20 cellular contexts compared by ENCODE assay signal in the genomic region with DNA sequence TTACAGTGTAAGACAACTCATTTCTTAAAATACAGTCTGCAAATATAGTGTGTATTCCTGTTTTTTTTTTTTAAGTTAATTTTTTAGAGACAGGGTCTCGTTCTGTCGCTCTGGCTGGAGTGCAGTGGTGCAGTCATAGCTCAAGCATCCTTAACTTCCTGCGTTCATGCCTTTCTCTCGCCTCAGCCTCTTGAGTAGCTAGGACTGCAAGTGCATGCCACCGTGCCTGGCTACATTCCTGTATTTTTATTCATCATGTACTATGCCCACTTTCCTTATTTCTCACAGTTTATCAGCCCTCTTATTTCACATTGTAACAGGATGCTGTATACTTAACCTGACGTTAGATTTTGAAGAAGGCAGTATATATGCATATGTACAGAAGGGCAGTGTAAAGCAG. TPM values are rescaled to one million over a fixed set of nuclear protein-coding genes. Genes with fewer than 3 reads are reported as not detected.
A peak's percentile ranks its signal among the peaks of the same experiment; 100 is the strongest.
DNase-seq lines count a peak whose midpoint lies in the region; ATAC-seq and TF ChIP-seq lines count a peak whose summit lies in the region.
"Had no signal": no experiment of that assay in that cellular context is flagged by ENCODE, and none has a peak within 500 bp of the region (broad histone marks: within the 10 kb centered on the region; RNA-seq: fewer than 3 reads in every experiment).

No MANE protein-coding gene starts in this region.

- no peak overlapping the region for H3K4me3 Mint-ChIP-seq in MCF 10A (ENCODE audit: unreplicated experiment)
- H3K4me3 Mint-ChIP-seq: activated naive CD8-positive, alpha-beta T cell treated with anti-CD3 and anti-CD28 coated beads, Interleukin-2, amount 50 U/mL, for 24 hours; activated T-cell treated with anti-CD3 and anti-CD28 coated beads, Interleukin-2, amount 50 U/mL, for 24 hours; memory B cell; neural crest cell had no signal

- H3K27ac Mint-ChIP-seq in MCF 10A (ENCODE audit: low read depth, unreplicated experiment) = no peak overlapping the region
- H3K27ac Mint-ChIP-seq: activated naive CD8-positive, alpha-beta T cell treated with anti-CD3 and anti-CD28 coated beads, Interleukin-2, amount 50 U/mL, for 24 hours; memory B cell had no signal

- no peaks in the 10 kb centered on the region for H3K9me3 Mint-ChIP-seq in MCF 10A (ENCODE audit: unreplicated experiment)
- H3K9me3 Mint-ChIP-seq: activated naive CD8-positive, alpha-beta T cell treated with anti-CD3 and anti-CD28 coated beads, Interleukin-2, amount 50 U/mL, for 24 hours; activated T-cell treated with anti-CD3 and anti-CD28 coated beads, Interleukin-2, amount 50 U/mL, for 24 hours; memory B cell; neural crest cell had no signal

- no peak for ATAC-seq in HG02852 (IDR thresholded peaks at IDR 0.05; ENCODE audit: unreplicated experiment)
- ATAC-seq: activated naive CD8-positive, alpha-beta T cell treated with anti-CD3 and anti-CD28 coated beads, Interleukin-2, amount 50 U/mL, for 24 hours; right cardiac atrium had no signal

- peaks cover 5% of the 10 kb centered on the region for H3K4me1 Mint-ChIP-seq in MCF 10A (ENCODE audit: insufficient read depth, unreplicated experiment)
- H3K4me1 Mint-ChIP-seq: neural crest cell had no signal

- intact Hi-C loops in MCF 10A (cut with micrococcal nuclease) = no loop called here

- H3K36me3 Mint-ChIP-seq in MCF 10A (ENCODE audit: insufficient read depth, unreplicated experiment) = peaks cover 86% of the 10 kb centered on the region

- TF ChIP-seq CTCF in AG10803 (conservative IDR thresholded peaks at IDR 0.05; ENCODE audit: low read length) (no peak), cardiac fibroblast (IDR thresholded peaks at IDR 0.05; ENCODE audit: low read depth, low read length) (no peak), MCF 10A (IDR thresholded peaks at IDR 0.05; ENCODE audit: unreplicated experiment) (no peak)

- no TSS peak for BruUV-seq in MCF 10A (replicated peaks; lab: Mats Ljungman, UMichigan)

- POLR2A ChIA-PET in MCF 10A (lab: Yijun Ruan, JAX) = interaction anchor here (0.7 kb wide), 1 partner anchor 9 kb away, joined by 3 read pairs; no protein-coding TSS in a partner anchor

- peak; percentile 83 for DNase-seq in AG10803 (ENCODE audit: low read depth)
- DNase-seq in LHCN-M2 (ENCODE audit: low read depth) = peak; percentile 61
- peak; percentile 47 to 93 for DNase-seq in cardiac fibroblast (ENCODE audit: low read depth in 2 of 2)
- peak; percentile 77 for DNase-seq in kidney tubule cell (ENCODE audit: low spot score)
- no peak for DNase-seq in activated CD4-positive, CD25-positive, alpha-beta regulatory T cell treated with anti-CD3 and anti-CD28 coated beads, Interleukin-2, amount 50 U/mL, for 72 hours
- no peak for DNase-seq in MCF 10A (ENCODE audit: unreplicated experiment)
- DNase-seq in stimulated activated CD4-positive, alpha-beta T cell treated with anti-CD3 and anti-CD28 coated beads, Interleukin-2, amount 100 ng/mL, for 24 hours = no peak
- DNase-seq: activated CD4-positive, alpha-beta T cell treated with anti-CD3 and anti-CD28 coated beads, Interleukin-2, amount 50 U/mL, for 1 hour; activated naive CD8-positive, alpha-beta T cell treated with anti-CD3 and anti-CD28 coated beads, Interleukin-2, amount 50 U/mL, for 24 hours; activated T-cell treated with anti-CD3 and anti-CD28 coated beads, Interleukin-2, amount 50 U/mL, for 24 hours; BE2C; cortex of kidney; MM.1S; right cardiac atrium; stimulated activated CD4-positive, alpha-beta T cell treated with anti-CD3 and anti-CD28 coated beads, Interleukin-4, amount 100 ng/mL, for 1 hour; T1000; tibial artery had no signal

- CTCF ChIA-PET in MCF 10A (lab: Yijun Ruan, JAX) = interaction anchor here (0.8 to 1.0 kb wide), 2 partner anchors 14 to 21 kb away, joined by 3 read pairs; no protein-coding TSS in a partner anchor

- no peaks in the 10 kb centered on the region for H3K27me3 Mint-ChIP-seq in MCF 10A (ENCODE audit: insufficient read depth, unreplicated experiment)
- H3K27me3 Mint-ChIP-seq: activated naive CD8-positive, alpha-beta T cell treated with anti-CD3 and anti-CD28 coated beads, Interleukin-2, amount 50 U/mL, for 24 hours; activated T-cell treated with anti-CD3 and anti-CD28 coated beads, Interleukin-2, amount 50 U/mL, for 24 hours; memory B cell had no signal

- no peak overlapping the region for H3K4me3 ChIP-seq in AG10803 (ENCODE audit: low read length)
- no peak overlapping the region for H3K4me3 ChIP-seq in cardiac fibroblast (replicated peaks in 1 of 2; ENCODE audit: low read depth in 2 of 2, low read length in 2 of 2)
- H3K4me3 ChIP-seq: tibial artery had no signal

RNA-seq across cellular contexts. Expression of gene MIER1, which starts 26.7 kb away (rescaled TPM):
- total RNA-seq in LHCN-M2 (2014; rRNA removed) (33.4 and 34.2 TPM in 2 replicates), MCF 10A (2022) (32.1 and 36.5 TPM in 2 replicates)
- polyA plus RNA-seq in LHCN-M2 (2012) = 11.2 TPM

RNA-seq across cellular contexts. Expression of gene DNAI4, which starts 26.9 kb away (rescaled TPM):
- total RNA-seq in LHCN-M2 (2014; rRNA removed) (2.4 and 3.6 TPM in 2 replicates), MCF 10A (2022) (7.2 and 9.6 TPM in 2 replicates)
- 1.3 TPM for polyA plus RNA-seq in LHCN-M2 (2012)

Comparison
In these comparisons a context has a peak if more than half of its experiments do, and no peak if none do; other contexts are left out.
1. DNase-seq: peak in AG10803 (single experiment), LHCN-M2 (single experiment), cardiac fibroblast (2 of 2) and kidney tubule cell (single experiment); none in activated CD4-positive, CD25-positive, alpha-beta regulatory T cell treated with anti-CD3 and anti-CD28 coated beads, Interleukin-2, amount 50 U/mL, for 72 hours (single experiment), MCF 10A (single experiment) and stimulated activated CD4-positive, alpha-beta T cell treated with anti-CD3 and anti-CD28 coated beads, Interleukin-2, amount 100 ng/mL, for 24 hours (0 of 2).